In the genomic region with DNA sequence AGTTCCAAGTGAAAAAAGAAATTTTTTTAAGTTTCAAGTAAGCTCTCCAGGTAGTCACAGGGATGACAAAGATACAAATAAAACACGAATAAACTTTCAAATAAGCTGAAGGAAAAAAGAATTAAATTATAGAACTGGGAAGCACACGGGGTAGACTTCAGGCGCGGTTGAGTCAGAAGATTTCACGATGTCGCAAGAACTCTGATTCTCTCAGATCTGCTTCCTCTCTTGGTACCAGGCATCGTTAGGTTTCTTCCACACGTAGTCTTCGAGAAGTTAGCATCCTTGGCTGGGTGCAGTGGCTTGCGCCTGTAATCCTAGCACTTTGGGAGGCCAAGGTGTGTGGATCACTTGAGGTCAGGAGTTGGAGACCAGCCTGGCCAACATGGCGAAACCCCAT, we compare ENCODE assay signal across 29 cellular contexts.
"Had no signal": no experiment of that assay in that cellular context is flagged by ENCODE, and none has a peak within 500 bp of the region (broad histone marks: within the 10 kb centered on the region; RNA-seq: fewer than 3 reads in every experiment).

No MANE protein-coding gene starts in this region.

- H3K27me3 ChIP-seq: adrenal gland, ascending aorta, breast epithelium, cardiac muscle cell, colonic mucosa, esophagus squamous epithelium, gastroesophageal sphincter, heart right ventricle, hepatocyte had no signal

- DNase-seq: activated CD4-positive, alpha-beta T cell treated with anti-CD3 and anti-CD28 coated beads for 1 hour; activated CD4-positive, alpha-beta T cell treated with anti-CD3 and anti-CD28 coated beads for 48 hours; activated CD4-positive, alpha-beta T cell treated with anti-CD3 and anti-CD28 coated beads, Interleukin-2, amount 50 U/mL, for 1 hour; activated CD4-positive, alpha-beta T cell treated with anti-CD3 and anti-CD28 coated beads, Interleukin-2, amount 50 U/mL, for 48 hours; activated CD8-positive, alpha-beta memory T cell treated with anti-CD3 and anti-CD28 coated beads for 24 hours; activated CD8-positive, alpha-beta T cell treated with anti-CD3 and anti-CD28 coated beads for 36 hours; activated effector memory CD4-positive, alpha-beta T cell treated with Interleukin-2 at 50 U/mL for 16 hours; activated gamma-delta T cell treated with Interleukin-2 at 50 U/mL for 16 hours; activated naive CD4-positive, alpha-beta T cell treated with anti-CD3 and anti-CD28 coated beads for 36 hours; activated naive CD8-positive, alpha-beta T cell treated with anti-CD3 and anti-CD28 coated beads for 36 hours; activated naive CD8-positive, alpha-beta T cell treated with anti-CD3 and anti-CD28 coated beads, Interleukin-2, amount 50 U/mL, for 24 hours; activated T-cell treated with anti-CD3 and anti-CD28 coated beads, Interleukin-2, amount 50 U/mL, for 4 hours; adrenal gland; central memory CD4-positive, alpha-beta T cell; cerebellar nuclear complex; colonic mucosa; effector CD8-positive, alpha-beta T cell; esophagus squamous epithelium; foreskin melanocyte; heart right ventricle; T-helper 17 cell; T1000 had no signal

- H3K4me3 ChIP-seq: adrenal gland, ascending aorta, breast epithelium, cardiac muscle cell, colonic mucosa, esophagus squamous epithelium, gastroesophageal sphincter, heart right ventricle, hepatocyte had no signal

- H3K27ac ChIP-seq: adrenal gland, ascending aorta, breast epithelium, cardiac muscle cell, colonic mucosa, epithelial cell of prostate, esophagus squamous epithelium, gastroesophageal sphincter, heart right ventricle, hepatocyte had no signal

- ATAC-seq: activated CD8-positive, alpha-beta T cell treated with anti-CD3 and anti-CD28 coated beads for 36 hours; activated naive CD8-positive, alpha-beta T cell treated with anti-CD3 and anti-CD28 coated beads, Interleukin-2, amount 50 U/mL, for 24 hours; activated T-cell treated with anti-CD3 and anti-CD28 coated beads, Interleukin-2, amount 50 U/mL, for 4 hours; activated T-helper 17 cell treated with anti-CD3 and anti-CD28 coated beads, Interleukin-2, amount 50 U/mL, for 72 hours; gastroesophageal sphincter; heart right ventricle; T-helper 17 cell had no signal
